ENCODE assay signal across 21 cellular contexts in genomic region chr3:42508562-42508961, GRCh38. TPM values are rescaled to one million over a fixed set of nuclear protein-coding genes. Genes with fewer than 3 reads are reported as not detected.
DNase-seq lines count a peak whose midpoint lies in the region; ATAC-seq, FAIRE-seq and TF ChIP-seq lines count a peak whose summit lies in the region.
"Had no signal": no experiment of that assay in that cellular context is flagged by ENCODE, and none has a peak within 500 bp of the region (broad histone marks: within the 10 kb centered on the region; RNA-seq: fewer than 3 reads in every experiment).

No MANE protein-coding gene starts in this region.

- H3K9me1 ChIP-seq in K562 (ENCODE audit: control insufficient read depth, insufficient read depth, low read length) = no peaks in the 10 kb centered on the region

- no peak overlapping the region for H3K4me3 Mint-ChIP-seq in stimulated activated naive B cell treated with anti-CD40 and anti-IgM and Interleukin-4, amounts not matched to agents 10 μg/mL and 1 μg/mL and 100 μg/mL, for 72 hours
- H3K4me3 Mint-ChIP-seq: brain, H9, neural crest cell had no signal

- H3K27me3 ChIP-seq in right lobe of liver = no peaks in the 10 kb centered on the region
- H3K27me3 ChIP-seq in HepG2 (ENCODE audit: control insufficient read depth in 1 of 2, insufficient read depth in 2 of 2, low read length in 2 of 2) = peaks cover 0 to 11% of the 10 kb centered on the region in 2 experiments; a peak in 4 of 5 replicates
- peaks cover 0 to 29% of the 10 kb centered on the region in 2 experiments; a peak in 3 of 5 replicates for H3K27me3 ChIP-seq in K562 (ENCODE audit: control insufficient read depth in 2 of 2, insufficient read depth in 2 of 2, low read length in 2 of 2)
- H3K27me3 ChIP-seq in lower lobe of right lung (ENCODE audit: low read depth) = no peaks in the 10 kb centered on the region
- H3K27me3 ChIP-seq: uterus had no signal

- H2AFZ ChIP-seq in HepG2 (ENCODE audit: low read length) (no peak overlapping the region), K562 (ENCODE audit: low read depth, low read length) (no peak overlapping the region)

- no peaks in the 10 kb centered on the region for H3K36me3 Mint-ChIP-seq in stimulated activated naive B cell treated with anti-CD40 and anti-IgM and Interleukin-4, amounts not matched to agents 10 μg/mL and 1 μg/mL and 100 μg/mL, for 72 hours
- H3K36me3 Mint-ChIP-seq: brain had no signal

- TF ChIP-seq POLR2A in right lobe of liver (IDR thresholded peaks at IDR 0.05) = no peak
- TF ChIP-seq POLR2A in HepG2 (IDR thresholded peaks at IDR 0.05; ENCODE audit: insufficient read depth in 1 of 2, low read depth in 2 of 2, low read length in 2 of 2) = no peak
- TF ChIP-seq POLR2A in K562 (conservative IDR thresholded peaks at IDR 0.05) = no peak

- H3K27me3 Mint-ChIP-seq in stimulated activated naive B cell treated with anti-CD40 and anti-IgM and Interleukin-4, amounts not matched to agents 10 μg/mL and 1 μg/mL and 100 μg/mL, for 72 hours = peaks cover 18% of the 10 kb centered on the region in 2 donors

- no peaks in the 10 kb centered on the region for H3K79me2 ChIP-seq in HepG2 (ENCODE audit: insufficient read depth, low read length)
- H3K79me2 ChIP-seq in K562 (ENCODE audit: control insufficient read depth, insufficient read depth, low read length) = no peaks in the 10 kb centered on the region

- no peaks in the 10 kb centered on the region for H3K4me1 ChIP-seq in right lobe of liver
- peaks cover 18% of the 10 kb centered on the region for H3K4me1 ChIP-seq in HepG2 (ENCODE audit: insufficient read depth, low read length)
- peaks cover 4 to 5% of the 10 kb centered on the region in 2 experiments; a peak in 3 of 5 replicates for H3K4me1 ChIP-seq in K562 (replicated peaks in 1 of 2; ENCODE audit: control insufficient read depth in 2 of 2, insufficient read depth in 2 of 2, low read length in 2 of 2)
- H3K4me1 ChIP-seq in lower lobe of right lung = peaks cover 66% of the 10 kb centered on the region
- H3K4me1 ChIP-seq: uterus had no signal

- no peak overlapping the region for H3K27ac Mint-ChIP-seq in stimulated activated naive B cell treated with anti-CD40 and anti-IgM and Interleukin-4, amounts not matched to agents 10 μg/mL and 1 μg/mL and 100 μg/mL, for 72 hours
- H3K27ac Mint-ChIP-seq: brain had no signal

- no peak for ATAC-seq in right lobe of liver
- no peak for ATAC-seq in HepG2
- ATAC-seq in K562 = no peak
- no peak for ATAC-seq in lower lobe of right lung
- ATAC-seq in HG03108 (IDR thresholded peaks at IDR 0.05; ENCODE audit: unreplicated experiment) = no peak
- no peak for ATAC-seq in stimulated activated naive B cell treated with anti-CD40 and anti-IgM and Interleukin-4, amounts not matched to agents 10 μg/mL and 1 μg/mL and 100 μg/mL, for 72 hours (replicated peaks)

- intact Hi-C loops in right lobe of liver (cut with DNase I) (no loop called here), HepG2 (cut with micrococcal nuclease; ENCODE audit: unreplicated experiment) (no loop called here), K562 (cut with micrococcal nuclease) (no loop called here), lower lobe of right lung (cut with DNase I) (no loop called here)

- H3K4me3 ChIP-seq in right lobe of liver (no peak overlapping the region), HepG2 (replicated peaks in 1 of 3; ENCODE audit: insufficient read depth in 1 of 3, low read depth in 2 of 3, low read length in 3 of 3) (no peak overlapping the region), K562 (no peak overlapping the region), lower lobe of right lung (no peak overlapping the region)
- H3K4me3 ChIP-seq: uterus had no signal

- H3K9me3 Mint-ChIP-seq in stimulated activated naive B cell treated with anti-CD40 and anti-IgM and Interleukin-4, amounts not matched to agents 10 μg/mL and 1 μg/mL and 100 μg/mL, for 72 hours = no peaks in the 10 kb centered on the region
- H3K9me3 Mint-ChIP-seq: H9, neural crest cell had no signal

- H4K20me1 ChIP-seq in HepG2 (ENCODE audit: insufficient read depth, low read length) (no peaks in the 10 kb centered on the region), K562 (replicated peaks; ENCODE audit: control insufficient read depth, insufficient read depth, low read length) (peaks cover 5% of the 10 kb centered on the region)

- peaks cover 3 to 24% of the 10 kb centered on the region in 2 donors for H3K4me1 Mint-ChIP-seq in stimulated activated naive B cell treated with anti-CD40 and anti-IgM and Interleukin-4, amounts not matched to agents 10 μg/mL and 1 μg/mL and 100 μg/mL, for 72 hours
- H3K4me1 Mint-ChIP-seq: brain, neural crest cell had no signal

- in situ Hi-C loops in HepG2 (cut with HindIII; ENCODE audit: extremely low pct_ligation_motif_present, low pct_unique_long_range_greater_than_20kb) = no loop called here
- in situ Hi-C loops in K562 (cut with MboI) = no loop called here

- no peak for TF ChIP-seq EP300 in HepG2 (IDR thresholded peaks at IDR 0.05; ENCODE audit: low read depth in 2 of 2, low read length in 2 of 2)
- TF ChIP-seq EP300 in HepG2 (CRISPR knock-in tag; IDR thresholded peaks at IDR 0.05; ENCODE audit: borderline replicate concordance) = no peak
- no peak for TF ChIP-seq EP300 in K562 (IDR thresholded peaks at IDR 0.05; ENCODE audit: low read length)

- POLR2A ChIA-PET in HepG2 (lab: Yijun Ruan, JAX) (no interaction called here), K562 (lab: Yijun Ruan, JAX) (interaction anchor here (0.8 to 2.1 kb wide), 5 partner anchors 8 to 352 kb away, joined by 3 to 8 read pairs (median 3); no protein-coding TSS in a partner anchor)

- no peak overlapping the region for H3K4me2 ChIP-seq in HepG2 (ENCODE audit: low read depth, low read length)
- H3K4me2 ChIP-seq in K562 (ENCODE audit: insufficient read depth, low read length) = no peak overlapping the region

- CTCF ChIA-PET in HepG2 (lab: Yijun Ruan, JAX; ENCODE audit: low intra/inter-chr PET ratio, low total read pairs) (no interaction called here), K562 (lab: Yijun Ruan, JAX; ENCODE audit: low intra/inter-chr PET ratio) (no interaction called here)

- FAIRE-seq in HepG2 (lab: Jason Lieb, UNC) = no peak
- FAIRE-seq in K562 (lab: Jason Lieb, UNC) = no peak

- DNase-seq in right lobe of liver (peak in 2 of 3 donors; percentile 20 to 24), HepG2 (ENCODE audit: low spot score) (no peak), K562 (ENCODE audit: extremely low read depth in 1 of 4, low spot score in 3 of 4) (no peak), lower lobe of right lung (peak; percentile 9), HuH-7.5 (ENCODE audit: low spot score) (no peak)
- no peak for DNase-seq in stimulated activated CD4-positive, alpha-beta T cell treated with anti-CD3 and anti-CD28 coated beads, Interleukin-2, amount 100 ng/mL, for 48 hours
- DNase-seq in stimulated activated naive B cell treated with anti-CD40 and anti-IgM and Interleukin-4, amounts not matched to agents 10 μg/mL and 1 μg/mL and 100 μg/mL, for 72 hours = no peak
- DNase-seq: activated CD4-positive, alpha-beta T cell treated with anti-CD3 and anti-CD28 coated beads for 1 hour; activated T-cell treated with anti-CD3 and anti-CD28 coated beads, Interleukin-2, amount 50 U/mL, for 48 hours; cortex of kidney; GF-D8; KG1; NCI-H187 treated with DMSO at 0.1 percent for 48 hours; NCI-H345; NCI-H774; uterus had no signal

- TF ChIP-seq RAD21 in HepG2 (CRISPR knock-in tag; IDR thresholded peaks at IDR 0.05) (no peak), K562 (CRISPR knock-in tag; conservative IDR thresholded peaks at IDR 0.05 in 1 of 2, IDR thresholded peaks at IDR 0.05 in 1 of 2) (no peak)

- H3K36me3 ChIP-seq in right lobe of liver (no peaks in the 10 kb centered on the region), HepG2 (replicated peaks in 1 of 2; ENCODE audit: control insufficient read depth in 1 of 2, insufficient read depth in 2 of 2, low read length in 2 of 2) (no peaks in the 10 kb centered on the region), K562 (ENCODE audit: control insufficient read depth, insufficient read depth, low read length) (no peaks in the 10 kb centered on the region), lower lobe of right lung (peaks cover 1% of the 10 kb centered on the region)
- H3K36me3 ChIP-seq: uterus had no signal

- H3K27ac ChIP-seq in right lobe of liver (no peak overlapping the region), HepG2 (ENCODE audit: extremely low read length, insufficient read depth, low read length) (no peak overlapping the region), K562 (ENCODE audit: extremely low read depth, low read depth, low read length) (no peak overlapping the region), lower lobe of right lung (peak overlapping the region; percentile 64)
- H3K27ac ChIP-seq: uterus had no signal

- WGBS in right lobe of liver (ENCODE audit: insufficient coverage, low coverage, low lambda C conversion rate, missing lambda C conversion rate) = 44% methylated on average over 4 of the region's 4 CpGs
- 6% methylated on average over 4 of the region's 4 CpGs for WGBS in HepG2 (ENCODE audit: low lambda C conversion rate)
- WGBS in K562 (ENCODE audit: insufficient coverage, low coverage, missing lambda C conversion rate) = 2% methylated on average over 4 of the region's 4 CpGs

- BruUV-seq in HepG2 (replicated peaks; lab: Mats Ljungman, UMichigan) (no TSS peak), K562 (replicated peaks; lab: Mats Ljungman, UMichigan) (no TSS peak)

- H3K9me3 ChIP-seq in right lobe of liver (no peaks in the 10 kb centered on the region), HepG2 (ENCODE audit: low read length) (no peaks in the 10 kb centered on the region), K562 (replicated peaks; ENCODE audit: control insufficient read depth, insufficient read depth, low read depth, low read length) (no peaks in the 10 kb centered on the region), lower lobe of right lung (no peaks in the 10 kb centered on the region)
- H3K9me3 ChIP-seq: uterus had no signal

- H3K9ac ChIP-seq in HepG2 (ENCODE audit: insufficient read depth, low read depth, low read length) (no peak overlapping the region), K562 (ENCODE audit: insufficient read depth in 1 of 2, low read depth in 2 of 2, low read length in 2 of 2) (no peak overlapping the region; a peak in 1 of 4 replicates)

- TF ChIP-seq CTCF in right lobe of liver (IDR thresholded peaks at IDR 0.05) (no peak), HepG2 (CRISPR knock-in tag; IDR thresholded peaks at IDR 0.05) (no peak), K562 (IDR thresholded peaks at IDR 0.05 in 2 of 3, conservative IDR thresholded peaks at IDR 0.05 in 1 of 3; ENCODE audit: insufficient read depth in 2 of 3, low read depth in 1 of 3, low read length in 3 of 3) (no peak), lower lobe of right lung (IDR thresholded peaks at IDR 0.05) (no peak)

RNA-seq across cellular contexts. Expression of gene VIPR1, which starts 6.1 kb away (rescaled TPM):
- 10 to 100 TPM in 5 of 6 experiments, 1 to 10 TPM in 1; 1.9 to 34.5 (median 18.2) TPM for total RNA-seq in right lobe of liver
- total RNA-seq in HepG2 (2016; rRNA removed; fragmentation: Illumina TruSeq; extraction: Trizol) = 0.04 TPM in 1 of 2 replicates, not detected in the other
- total RNA-seq in HepG2 (2016; cell fraction: cytosol; rRNA removed; fragmentation: Illumina TruSeq; extraction: Trizol; ENCODE audit: low read depth) = not detected in 2 replicates
- total RNA-seq in HepG2 (2016; cell fraction: insoluble cytoplasmic fraction; rRNA removed; fragmentation: Illumina TruSeq; extraction: Trizol) = 0.19 TPM in 1 of 2 replicates, not detected in the other
- total RNA-seq in HepG2 (2016; cell fraction: membrane; rRNA removed; fragmentation: Illumina TruSeq; extraction: Trizol) = 0.12 TPM in 1 of 2 replicates, not detected in the other
- not detected in 2 replicates for total RNA-seq in HepG2 (2016; cell fraction: nucleus; rRNA removed; fragmentation: Illumina TruSeq; extraction: Trizol)
- polyA plus RNA-seq in HepG2 (2011; rRNA removed) = 0.07 and 0.11 TPM in 2 replicates
- polyA plus RNA-seq in HepG2 (2011; cell fraction: cytosol; rRNA removed) = 0.04 TPM in 2 replicates
- 0.27 and 0.29 TPM in 2 replicates for polyA plus RNA-seq in HepG2 (2011; cell fraction: nucleus; rRNA removed)
- polyA plus RNA-seq in HepG2 (2012) = 0.30 TPM in 1 of 2 replicates, not detected in the other
- polyA plus RNA-seq in HepG2 (2016; cell fraction: cytosol; fragmentation: Illumina TruSeq; extraction: Trizol; ENCODE audit: low read depth) = 0.03 TPM in 1 of 2 replicates, not detected in the other
- polyA plus RNA-seq in HepG2 (2016; cell fraction: insoluble cytoplasmic fraction; fragmentation: Illumina TruSeq; extraction: Trizol; ENCODE audit: low read depth) = not detected in 2 replicates
- not detected in 2 replicates for polyA plus RNA-seq in HepG2 (2016; cell fraction: membrane; fragmentation: Illumina TruSeq; extraction: Trizol; ENCODE audit: low read depth)
- not detected in 2 replicates for polyA plus RNA-seq in HepG2 (2016; cell fraction: nucleus; fragmentation: Illumina TruSeq; extraction: Trizol; ENCODE audit: insufficient read depth, low read depth)
- 0.86 TPM in 1 of 2 replicates, not detected in the other for polyA minus RNA-seq in HepG2 (2011; rRNA and poly(A)+ RNA removed; ENCODE audit: low replicate concordance)
- polyA minus RNA-seq in HepG2 (2011; cell fraction: cytosol; rRNA and poly(A)+ RNA removed) = not detected in 2 replicates
- 0.12 TPM in 1 of 2 replicates, not detected in the other for polyA minus RNA-seq in HepG2 (2011; cell fraction: nucleus; rRNA and poly(A)+ RNA removed)
- 0.44 and 0.55 TPM in 2 replicates for total RNA-seq in K562 (2011; cell fraction: chromatin; rRNA removed; ENCODE audit: low replicate concordance)
- total RNA-seq in K562 (2011; cell fraction: nucleolus; rRNA removed) = 0.13 and 0.67 TPM in 2 replicates
- total RNA-seq in K562 (2011; cell fraction: nucleoplasm; rRNA removed) = 0.53 and 0.73 TPM in 2 replicates
- 0.09 TPM in 1 of 2 replicates, not detected in the other for total RNA-seq in K562 (2014; rRNA removed)
- total RNA-seq in K562 (2014; rRNA removed; fragmentation: Illumina TruSeq; extraction: Trizol) = 0.04 and 0.10 TPM in 2 replicates
- total RNA-seq in K562 (2015; rRNA removed; fragmentation: Illumina TruSeq; extraction: Trizol) = 0.11 and 0.14 TPM in 2 replicates
- 0.34 and 0.38 TPM in 2 replicates for total RNA-seq in K562 (2021)
- polyA plus RNA-seq in K562 (2011; rRNA removed) = 0.15 and 0.21 TPM in 2 replicates
- 0.30 TPM in 1 of 2 replicates, not detected in the other for polyA plus RNA-seq in K562 (2011; cell fraction: cytosol; rRNA removed)
- 0.21 and 1.7 TPM in 2 replicates for polyA plus RNA-seq in K562 (2011; cell fraction: nucleus; rRNA removed)
- 0.13 and 0.35 TPM in 2 replicates for polyA plus RNA-seq in K562 (2012)
- 0.06 TPM in 1 of 2 replicates, not detected in the other for polyA plus RNA-seq in K562 (2014; fragmentation: Illumina TruSeq; extraction: Trizol)
- polyA plus RNA-seq in K562 (2014; fragmentation: Nextera tagmentation; extraction: Ambion mirVana) = not detected
- polyA plus RNA-seq in K562 (2014; rRNA removed) = not detected in 2 replicates
- 0.21 TPM in 1 of 2 replicates, not detected in the other for polyA minus RNA-seq in K562 (2011; rRNA and poly(A)+ RNA removed)
- polyA minus RNA-seq in K562 (2011; cell fraction: cytosol; rRNA and poly(A)+ RNA removed) = not detected in 2 replicates
- polyA minus RNA-seq in K562 (2011; cell fraction: nucleus; rRNA and poly(A)+ RNA removed) = 0.22 and 0.40 TPM in 2 replicates
- 212 TPM for total RNA-seq in lower lobe of right lung
- total RNA-seq: fibroblast of lung had no signal

Comparison
In these comparisons a context has a peak if more than half of its experiments do, and no peak if none do; other contexts are left out.
1. DNase-seq: peak in right lobe of liver (2 of 3) and lower lobe of right lung (single experiment); none in HepG2 (single experiment), K562 (0 of 4), HuH-7.5 (single experiment), stimulated activated CD4-positive, alpha-beta T cell treated with anti-CD3 and anti-CD28 coated beads, Interleukin-2, amount 100 ng/mL, for 48 hours (0 of 2) and stimulated activated naive B cell treated with anti-CD40 and anti-IgM and Interleukin-4, amounts not matched to agents 10 μg/mL and 1 μg/mL and 100 μg/mL, for 72 hours (single experiment).